In genomic region chr16:66740533-66740932, GRCh38 we compare ENCODE assay signal across 8 cellular contexts. TPM values are rescaled to one million over a fixed set of nuclear protein-coding genes. Genes with fewer than 3 reads are reported as not detected.
DNase-seq lines count a peak whose midpoint lies in the region; ATAC-seq, FAIRE-seq and TF ChIP-seq lines count a peak whose summit lies in the region.

No MANE protein-coding gene starts in this region.

- no peaks in the 10 kb centered on the region for H3K9me3 ChIP-seq in T-helper 17 cell (ENCODE audit: control insufficient read depth, low read length, poor library complexity, severe bottlenecking)
- no peaks in the 10 kb centered on the region for H3K9me3 ChIP-seq in fibroblast of lung (ENCODE audit: control insufficient read depth, insufficient read depth, low read depth, low read length)
- H3K9me3 ChIP-seq in pancreas = no peaks in the 10 kb centered on the region

- no peak overlapping the region for H3K9ac ChIP-seq in fibroblast of lung (ENCODE audit: insufficient read depth, low read length)

- WGBS in pancreas, 2 donors = 39 to 51% methylated on average over 2 of the region's 2 CpGs

- H3K27ac ChIP-seq in fibroblast of lung (ENCODE audit: insufficient read depth, low read length) (peak overlapping the region; percentile 73), pancreas (peak overlapping the region; percentile 56 to 86 (median 74))

- no peaks in the 10 kb centered on the region for H4K20me1 ChIP-seq in fibroblast of lung (ENCODE audit: control insufficient read depth, extremely low read depth, insufficient read depth, low read length)

- H3K27ac Mint-ChIP-seq in T-helper 17 cell = peak overlapping the region; percentile 83

- ATAC-seq in T-helper 17 cell (no peak), pancreas (peak; percentile 14 to 60 (median 32)), GM18870 (IDR thresholded peaks at IDR 0.05; ENCODE audit: unreplicated experiment) (no peak), HG03196 (IDR thresholded peaks at IDR 0.05; ENCODE audit: unreplicated experiment) (no peak)

- peaks cover 19% of the 10 kb centered on the region for H3K4me1 Mint-ChIP-seq in T-helper 17 cell

- H3K36me3 ChIP-seq in fibroblast of lung (ENCODE audit: control insufficient read depth, insufficient read depth, low read length) (peaks cover 15% of the 10 kb centered on the region), pancreas (peaks cover 3 to 16% (median 4%) of the 10 kb centered on the region in 3 donors)

- H3K4me1 ChIP-seq in fibroblast of lung (ENCODE audit: control insufficient read depth, extremely low read depth, insufficient read depth, low read length) (peaks cover 16% of the 10 kb centered on the region), pancreas (peaks cover 21 to 31% (median 26%) of the 10 kb centered on the region in 3 donors)

- H3K4me3 Mint-ChIP-seq in T-helper 17 cell = no peak overlapping the region

- FAIRE-seq in pancreas (lab: Jason Lieb, UNC) (no peak), RCC 7860 (lab: Jason Lieb, UNC) (no peak)

- H2AFZ ChIP-seq in fibroblast of lung (ENCODE audit: low read length) = no peak overlapping the region

- no peak overlapping the region for H3K4me3 ChIP-seq in fibroblast of lung (replicated peaks in 1 of 4; ENCODE audit: control extremely low read depth in 1 of 4, insufficient read depth in 1 of 4, low read depth in 3 of 4, low read length in 4 of 4)
- no peak overlapping the region for H3K4me3 ChIP-seq in pancreas

- intact Hi-C loops in pancreas (cut with DNase I) = no loop called here

- no peaks in the 10 kb centered on the region for H3K36me3 Mint-ChIP-seq in T-helper 17 cell (ENCODE audit: low read depth)

- H3K27me3 Mint-ChIP-seq in T-helper 17 cell = no peaks in the 10 kb centered on the region

- no peaks in the 10 kb centered on the region for H3K27me3 ChIP-seq in fibroblast of lung (ENCODE audit: control insufficient read depth, insufficient read depth, low read length)
- no peaks in the 10 kb centered on the region for H3K27me3 ChIP-seq in pancreas

- peaks cover 54% of the 10 kb centered on the region for H3K79me2 ChIP-seq in fibroblast of lung (ENCODE audit: control insufficient read depth, insufficient read depth, low read length)

- TF ChIP-seq CTCF in fibroblast of lung (conservative IDR thresholded peaks at IDR 0.05 in 1 of 2, IDR thresholded peaks at IDR 0.05 in 1 of 2; ENCODE audit: low read depth in 1 of 2, low read length in 2 of 2) (no peak), pancreas (IDR thresholded peaks at IDR 0.05) (no peak), GM10266 (IDR thresholded peaks at IDR 0.05; ENCODE audit: control insufficient read depth, insufficient read depth, low read depth, missing control alignments) (no peak)

- DNase-seq in DMS153 (lab: John Stamatoyannopoulos, UW) = peak; percentile 61
- no peak for DNase-seq in T-helper 17 cell
- DNase-seq in fibroblast of lung (ENCODE audit: low read depth in 2 of 2) = peak; percentile 34 to 43
- DNase-seq in pancreas = no peak
- DNase-seq in RCC 7860 (ENCODE audit: low spot score) = no peak
- no peak for DNase-seq in GM10266 (ENCODE audit: extremely low spot score)

- no peak overlapping the region for H3K4me2 ChIP-seq in fibroblast of lung (ENCODE audit: extremely low read depth, insufficient read depth, low read length)

RNA-seq across cellular contexts. Expression of gene DYNC1LI2, which starts 10.9 kb away (rescaled TPM):
- total RNA-seq in T-helper 17 cell (10 to 100 TPM; 77.5 to 97.1 TPM), fibroblast of lung (115 and 173 TPM in 2 replicates), pancreas (10 to 100 TPM; 53.0 to 83.0 (median 68.1) TPM)
- polyA plus RNA-seq in fibroblast of lung (78.5 and 83.3 TPM in 2 replicates), pancreas (10 to 100 TPM; 44.4 to 57.7 TPM)
- 59.8 and 68.3 TPM in 2 replicates for polyA plus RNA-seq in fibroblast of lung (2012)
- 36.1 and 57.3 TPM in 2 replicates for polyA minus RNA-seq in fibroblast of lung (ENCODE audit: low replicate concordance)

RNA-seq across cellular contexts. Expression of gene CMTM4, which starts 44.0 kb away (rescaled TPM):
- total RNA-seq in T-helper 17 cell (1 to 10 TPM; 1.1 to 1.5 TPM), fibroblast of lung (6.9 and 10.2 TPM in 2 replicates), pancreas (10 to 100 TPM; 31.7 to 43.5 (median 38.8) TPM)
- polyA plus RNA-seq in fibroblast of lung (6.9 and 12.8 TPM in 2 replicates), pancreas (10 to 100 TPM; 14.9 to 18.4 TPM)
- 5.4 and 10.5 TPM in 2 replicates for polyA plus RNA-seq in fibroblast of lung (2012)
- 10.2 and 18.7 TPM in 2 replicates for polyA minus RNA-seq in fibroblast of lung (ENCODE audit: low replicate concordance)

Comparison
In these comparisons a context has a peak if more than half of its experiments do, and no peak if none do; other contexts are left out.
1. DNase-seq: peak in DMS153 (single experiment) and fibroblast of lung (2 of 2); none in T-helper 17 cell (0 of 3), pancreas (0 of 6), RCC 7860 (single experiment) and GM10266 (single experiment).
2. ATAC-seq: peak in pancreas (4 of 4); none in T-helper 17 cell (single experiment), GM18870 (single experiment) and HG03196 (single experiment).